In genomic region chr1:31549807-31550620, GRCh38 we compare ENCODE assay signal across 8 cellular contexts. TPM values are rescaled to one million over a fixed set of nuclear protein-coding genes. Genes with fewer than 3 reads are reported as not detected.
DNase-seq lines count a peak whose midpoint lies in the region; ATAC-seq and TF ChIP-seq lines count a peak whose summit lies in the region.

No MANE protein-coding gene starts in this region.

- H3K27ac ChIP-seq in muscle layer of duodenum (ENCODE audit: low read length) = peak overlapping the region; percentile 48

- H3K4me1 Mint-ChIP-seq in activated naive CD8-positive, alpha-beta T cell treated with anti-CD3 and anti-CD28 coated beads, Interleukin-2, amount 50 U/mL, for 24 hours = peaks cover 14% of the 10 kb centered on the region

- H3K27me3 Mint-ChIP-seq in activated naive CD8-positive, alpha-beta T cell treated with anti-CD3 and anti-CD28 coated beads, Interleukin-2, amount 50 U/mL, for 24 hours = peaks cover 23% of the 10 kb centered on the region

- no peaks in the 10 kb centered on the region for H3K27me3 ChIP-seq in muscle layer of duodenum (ENCODE audit: low read depth, low read length)

- H3K4me1 ChIP-seq in muscle layer of duodenum (ENCODE audit: control insufficient read depth in 1 of 2, insufficient read depth in 2 of 2, low read length in 2 of 2) = peaks cover 0 to 11% of the 10 kb centered on the region in 2 donors

- H3K27ac Mint-ChIP-seq in activated naive CD8-positive, alpha-beta T cell treated with anti-CD3 and anti-CD28 coated beads, Interleukin-2, amount 50 U/mL, for 24 hours = no peak overlapping the region

- peak overlapping the region in 1 of 2 donors; percentile 30 for H3K4me3 ChIP-seq in muscle layer of duodenum (ENCODE audit: low read depth in 1 of 2, low read length in 2 of 2)

- no peak for DNase-seq in activated naive CD8-positive, alpha-beta T cell treated with anti-CD3 and anti-CD28 coated beads, Interleukin-2, amount 50 U/mL, for 24 hours
- no peak for DNase-seq in occipital lobe (lab: John Stamatoyannopoulos, UW)
- no peak for DNase-seq in GDM1 (lab: John Stamatoyannopoulos, UW)
- DNase-seq in erythroblast (lab: John Stamatoyannopoulos, UW) = no peak
- DNase-seq in activated T-cell treated with anti-CD3 and anti-CD28 coated beads for 4 hours = no peak

- peak overlapping the region; percentile 33 for H3K4me3 Mint-ChIP-seq in activated naive CD8-positive, alpha-beta T cell treated with anti-CD3 and anti-CD28 coated beads, Interleukin-2, amount 50 U/mL, for 24 hours

- H3K9me3 Mint-ChIP-seq in activated naive CD8-positive, alpha-beta T cell treated with anti-CD3 and anti-CD28 coated beads, Interleukin-2, amount 50 U/mL, for 24 hours = no peaks in the 10 kb centered on the region

- H3K36me3 ChIP-seq in muscle layer of duodenum (ENCODE audit: control insufficient read depth in 1 of 2, insufficient read depth in 2 of 2, low read length in 2 of 2) = no peaks in the 10 kb centered on the region

- ATAC-seq in GM18520 (IDR thresholded peaks at IDR 0.05; ENCODE audit: unreplicated experiment) (peak; percentile 40), HG03135 (IDR thresholded peaks at IDR 0.05; ENCODE audit: unreplicated experiment) (peak; percentile 42)
- ATAC-seq in activated naive CD8-positive, alpha-beta T cell treated with anti-CD3 and anti-CD28 coated beads, Interleukin-2, amount 50 U/mL, for 24 hours = no peak

- no peaks in the 10 kb centered on the region for H3K9me3 ChIP-seq in muscle layer of duodenum (ENCODE audit: control insufficient read depth in 1 of 2, low read length in 2 of 2)

- no peak for TF ChIP-seq POLR2A in erythroblast (IDR thresholded peaks at IDR 0.05; ENCODE audit: low read length)

- no peaks in the 10 kb centered on the region for H3K36me3 Mint-ChIP-seq in activated naive CD8-positive, alpha-beta T cell treated with anti-CD3 and anti-CD28 coated beads, Interleukin-2, amount 50 U/mL, for 24 hours (ENCODE audit: low read depth)

RNA-seq across cellular contexts. Expression of gene TINAGL1, which starts 26.3 kb away (rescaled TPM):
- 2.8 TPM for total RNA-seq in occipital lobe
